In the genomic region with DNA sequence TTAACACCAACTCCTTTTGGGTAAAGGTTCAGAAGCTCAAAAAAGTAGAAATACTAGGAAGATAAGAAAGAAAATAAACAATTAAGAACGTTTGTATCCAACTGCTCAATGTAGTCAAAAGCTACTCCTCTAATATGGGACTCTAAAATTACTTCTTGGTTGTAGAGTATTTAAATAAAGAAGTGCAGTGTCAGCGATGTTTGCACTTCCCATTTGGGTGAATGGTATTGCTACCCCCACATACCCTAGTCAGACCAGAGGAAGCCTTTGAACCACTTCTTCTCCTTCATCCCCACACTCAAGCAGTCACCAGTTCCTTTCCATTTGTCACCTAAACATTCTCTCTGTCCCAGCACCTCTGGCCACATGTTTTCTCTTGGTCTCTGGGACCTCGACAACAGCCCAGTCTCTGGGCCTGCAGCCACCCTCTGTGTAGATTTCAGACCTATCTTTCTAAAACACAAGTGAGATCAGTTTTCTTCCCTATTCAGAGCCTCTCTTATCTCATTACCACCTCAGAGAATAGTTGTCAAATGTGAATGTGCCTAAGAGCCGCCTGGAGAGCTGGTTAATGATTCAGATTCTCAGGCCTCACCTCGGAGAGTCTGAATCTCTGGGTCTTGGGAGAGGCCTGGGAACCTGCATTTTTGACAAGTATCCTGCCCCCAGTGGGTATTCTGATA, we compare ENCODE assay signal across 20 cellular contexts.
"Had no signal": no experiment of that assay in that cellular context is flagged by ENCODE, and none has a peak within 500 bp of the region (broad histone marks: within the 10 kb centered on the region; RNA-seq: fewer than 3 reads in every experiment).

No MANE protein-coding gene starts in this region.

- DNase-seq: dermis blood vessel endothelial cell; heart left ventricle; hippocampal formation; left colon; mucosa of descending colon; naive thymus-derived CD8-positive, alpha-beta T cell; posterior cingulate gyrus; sigmoid colon; stimulated activated CD4-positive, alpha-beta T cell treated with anti-CD3 and anti-CD28 coated beads, Interleukin-2, amount 100 ng/mL, for 24 hours; stimulated activated CD4-positive, alpha-beta T cell treated with anti-CD3 and anti-CD28 coated beads, Interleukin-4, amount 100 ng/mL, for 4 hours; stimulated activated naive B cell treated with anti-CD40 and anti-IgM and Interleukin-4, amounts not matched to agents 10 μg/mL and 1 μg/mL and 100 μg/mL, for 72 hours; stimulated activated naive CD8-positive, alpha-beta T cell treated with anti-CD3 and anti-CD28 coated beads, Interleukin-15, amount 100 ng/mL, for 72 hours; testis; upper lobe of right lung had no signal

- ATAC-seq: heart left ventricle; left colon; mucosa of descending colon; naive thymus-derived CD8-positive, alpha-beta T cell; stimulated activated naive B cell treated with anti-CD40 and anti-IgM and Interleukin-4, amounts not matched to agents 10 μg/mL and 1 μg/mL and 100 μg/mL, for 72 hours; stimulated activated naive CD8-positive, alpha-beta T cell treated with anti-CD3 and anti-CD28 coated beads, Interleukin-15, amount 100 ng/mL, for 72 hours; upper lobe of right lung had no signal

- FAIRE-seq: endothelial cell of umbilical vein, frontal cortex had no signal

- H3K27ac ChIP-seq: heart left ventricle, neutrophil, sigmoid colon, skin epidermis, testis, tibial nerve, upper lobe of right lung, vagina had no signal

- H3K36me3 ChIP-seq: heart left ventricle, neutrophil, sigmoid colon, upper lobe of right lung, vagina had no signal

- H3K4me1 ChIP-seq: tibial nerve had no signal

- H3K27me3 ChIP-seq: heart left ventricle, neutrophil, sigmoid colon, testis, tibial nerve, upper lobe of right lung, vagina had no signal

- H3K4me3 ChIP-seq: heart left ventricle, mucosa of descending colon, sigmoid colon, skin epidermis, testis, tibial nerve, upper lobe of right lung, vagina had no signal

- H3K9me3 ChIP-seq: heart left ventricle, mucosa of descending colon, neutrophil, sigmoid colon, testis, tibial nerve, upper lobe of right lung, vagina had no signal
